ENCODE assay signal across 22 cellular contexts in genomic region chr3:149983628-149984027, GRCh38. TPM values are rescaled to one million over a fixed set of nuclear protein-coding genes. Genes with fewer than 3 reads are reported as not detected.
DNase-seq lines count a peak whose midpoint lies in the region; ATAC-seq, FAIRE-seq and TF ChIP-seq lines count a peak whose summit lies in the region.
"Had no signal": no experiment of that assay in that cellular context is flagged by ENCODE, and none has a peak within 500 bp of the region (broad histone marks: within the 10 kb centered on the region; RNA-seq: fewer than 3 reads in every experiment).

No MANE protein-coding gene starts in this region.

- no peak for DNase-seq in GM18507 (ENCODE audit: extremely low spot score, insufficient read length, low read depth)
- DNase-seq in endothelial cell of umbilical vein (ENCODE audit: low read depth, low spot score) = no peak
- DNase-seq in cerebellar nuclear complex (lab: John Stamatoyannopoulos, UW) = no peak
- DNase-seq in activated T-cell treated with anti-CD3 and anti-CD28 coated beads, Interleukin-2, amount 50 U/mL, for 1 hour = no peak
- DNase-seq: AML-193; Caco-2; Calu3; CD4-positive, alpha-beta T cell; CD8-positive, alpha-beta T cell; DMS79 treated with DMSO at 0.1 percent for 48 hours; GF-D8 had no signal

- H3K9ac ChIP-seq in OCI-LY3 (ENCODE audit: low read length) (no peak overlapping the region), endothelial cell of umbilical vein (replicated peaks; ENCODE audit: extremely low read depth, insufficient read depth, low read length) (no peak overlapping the region)
- H3K9ac ChIP-seq: BLaER1 treated with 17β-estradiol and CSF1 and Interleukin-3, amounts not matched to agents 10 nM and 100 nM had no signal

- TF ChIP-seq POLR2A in endothelial cell of umbilical vein (IDR thresholded peaks at IDR 0.05; ENCODE audit: low read depth, low read length) = no peak

- no TSS peak for BruUV-seq in endothelial cell of umbilical vein (replicated peaks; lab: Mats Ljungman, UMichigan)

- 0 out of 2 replicates have a peak overlapping the region, but pooled peaks have one; percentile 18 for H2AFZ ChIP-seq in OCI-LY3 (ENCODE audit: low read depth, low read length)
- H2AFZ ChIP-seq in endothelial cell of umbilical vein (ENCODE audit: low read depth, low read length) = no peak overlapping the region

- H3K4me2 ChIP-seq in OCI-LY3 (ENCODE audit: low read length) (no peak overlapping the region), endothelial cell of umbilical vein (ENCODE audit: insufficient read depth, low read length) (no peak overlapping the region)
- H3K4me2 ChIP-seq: A549; BLaER1 treated with 17β-estradiol and CSF1 and Interleukin-3, amounts not matched to agents 10 nM and 100 nM had no signal

- peak; percentile 52 for ATAC-seq in GM21786 (IDR thresholded peaks at IDR 0.05; ENCODE audit: unreplicated experiment)
- no peak for ATAC-seq in HG03196 (IDR thresholded peaks at IDR 0.05; ENCODE audit: unreplicated experiment)
- ATAC-seq: A549; CD8-positive, alpha-beta T cell had no signal

- no peaks in the 10 kb centered on the region for H3K9me3 ChIP-seq in OCI-LY3 (ENCODE audit: insufficient read depth, low read length)
- no peaks in the 10 kb centered on the region for H3K9me3 ChIP-seq in endothelial cell of umbilical vein (replicated peaks; ENCODE audit: control insufficient read depth, insufficient read depth, low read length)
- H3K9me3 ChIP-seq: A549, Caco-2 had no signal

- no peak for TF ChIP-seq CTCF in OCI-LY3 (IDR thresholded peaks at IDR 0.05; ENCODE audit: low read depth, low read length)
- no peak for TF ChIP-seq CTCF in endothelial cell of umbilical vein (IDR thresholded peaks at IDR 0.05; ENCODE audit: extremely low read depth in 1 of 2, insufficient read depth in 1 of 2, low read depth in 1 of 2, low read length in 2 of 2)

- H3K9me1 ChIP-seq in endothelial cell of umbilical vein (replicated peaks; ENCODE audit: control insufficient read depth, extremely low read depth, insufficient read depth, low read length) = no peaks in the 10 kb centered on the region

- peaks cover 5% of the 10 kb centered on the region; the same call in 1 of the 2 replicates for H3K4me1 ChIP-seq in OCI-LY3 (ENCODE audit: low read length)
- no peaks in the 10 kb centered on the region for H3K4me1 ChIP-seq in endothelial cell of umbilical vein (ENCODE audit: control insufficient read depth, extremely low read depth, insufficient read depth, low read length)
- H3K4me1 ChIP-seq: A549; BLaER1 treated with 17β-estradiol and CSF1 and Interleukin-3, amounts not matched to agents 10 nM and 100 nM; Caco-2 had no signal

- H3K27ac ChIP-seq in OCI-LY3 (ENCODE audit: low read length) (no peak overlapping the region), endothelial cell of umbilical vein (ENCODE audit: insufficient read depth, low read depth, low read length) (no peak overlapping the region)
- H3K27ac ChIP-seq: 22Rv1; A549; BLaER1 treated with 17β-estradiol and CSF1 and Interleukin-3, amounts not matched to agents 10 nM and 100 nM; C4-2B had no signal

- POLR2A ChIA-PET in endothelial cell of umbilical vein (lab: Charles Lee) = no interaction called here

- CTCF ChIA-PET in endothelial cell of umbilical vein (lab: Charles Lee) = interaction anchor here (1.1 to 1.7 kb wide), 4 partner anchors 12 to 201 kb away, joined by 3 to 7 read pairs (median 6); no protein-coding TSS in a partner anchor

- H4K20me1 ChIP-seq in OCI-LY3 (ENCODE audit: insufficient read depth, low read length) = no peaks in the 10 kb centered on the region
- no peaks in the 10 kb centered on the region for H4K20me1 ChIP-seq in endothelial cell of umbilical vein (replicated peaks; ENCODE audit: control insufficient read depth, extremely low read depth, insufficient read depth, low read length)
- H4K20me1 ChIP-seq: BLaER1 treated with 17β-estradiol and CSF1 and Interleukin-3, amounts not matched to agents 10 nM and 100 nM had no signal

- no peaks in the 10 kb centered on the region for H3K27me3 ChIP-seq in OCI-LY3 (ENCODE audit: low read depth, low read length)
- peaks cover 2 to 3% of the 10 kb centered on the region in 2 experiments for H3K27me3 ChIP-seq in endothelial cell of umbilical vein (ENCODE audit: control insufficient read depth in 2 of 2, insufficient read depth in 2 of 2, low read length in 2 of 2)
- H3K27me3 ChIP-seq: BLaER1 treated with 17β-estradiol and CSF1 and Interleukin-3, amounts not matched to agents 10 nM and 100 nM had no signal

- dilution Hi-C loops in endothelial cell of umbilical vein (cut with MboI; ENCODE audit: extremely low pct_ligation_motif_present, low sequenced_read_pairs) = no loop called here

- H3K36me3 ChIP-seq in OCI-LY3 (replicated peaks; ENCODE audit: low read depth, low read length) (no peaks in the 10 kb centered on the region), endothelial cell of umbilical vein (ENCODE audit: control insufficient read depth in 2 of 2, extremely low read depth in 1 of 2, insufficient read depth in 2 of 2, low read length in 2 of 2) (no peaks in the 10 kb centered on the region)
- H3K36me3 ChIP-seq: BLaER1 treated with 17β-estradiol and CSF1 and Interleukin-3, amounts not matched to agents 10 nM and 100 nM had no signal

- H3K79me2 ChIP-seq in OCI-LY3 (ENCODE audit: low read length) (no peaks in the 10 kb centered on the region), endothelial cell of umbilical vein (ENCODE audit: control insufficient read depth, insufficient read depth, low read length) (no peaks in the 10 kb centered on the region)

- H3K4me3 ChIP-seq in OCI-LY3 (ENCODE audit: low read length) (no peak overlapping the region), endothelial cell of umbilical vein (replicated peaks in 1 of 3; ENCODE audit: insufficient read depth in 1 of 3, low read depth in 1 of 3, low read length in 3 of 3) (no peak overlapping the region)
- H3K4me3 ChIP-seq: A549; BLaER1 treated with 17β-estradiol and CSF1 and Interleukin-3, amounts not matched to agents 10 nM and 100 nM had no signal

- intact Hi-C loops in endothelial cell of umbilical vein (cut with micrococcal nuclease) = no loop called here

- FAIRE-seq in GM18507 (lab: Jason Lieb, UNC) = peak; percentile 63
- peak; percentile 35 for FAIRE-seq in endothelial cell of umbilical vein (lab: Jason Lieb, UNC)
- FAIRE-seq: A549, D721Med, G401.6, GM12892, GM19239 had no signal

TF ChIP-seq in endothelial cell of umbilical vein, 7 proteins besides CTCF, POLR2A, EP300 and RAD21:
- TF ChIP-seq GATA2 (IDR thresholded peaks at IDR 0.05; ENCODE audit: insufficient read depth, insufficient read length, low read depth, low read length) (no peak), MAX (IDR thresholded peaks at IDR 0.05; ENCODE audit: insufficient read depth, insufficient read length) (no peak), POLR2AphosphoS5 (IDR thresholded peaks at IDR 0.05; ENCODE audit: insufficient read depth, low read depth, low read length) (no peak), JUN (IDR thresholded peaks at IDR 0.05; ENCODE audit: borderline replicate concordance, insufficient read depth, insufficient read length, low read depth) (no peak), FOS (IDR thresholded peaks at IDR 0.05; ENCODE audit: borderline replicate concordance, insufficient read depth, low read length) (no peak), EZH2 (IDR thresholded peaks at IDR 0.05; ENCODE audit: borderline replicate concordance, low read depth, low read length, severe bottlenecking) (no peak), MYC (IDR thresholded peaks at IDR 0.05; ENCODE audit: low read depth, low read length) (no peak)

RNA-seq across cellular contexts. Expression of gene PFN2, which starts 12.9 kb away (rescaled TPM):
- 97.1 and 124 TPM in 2 replicates for total RNA-seq in endothelial cell of umbilical vein
- 143 and 165 TPM in 2 replicates for polyA plus RNA-seq in endothelial cell of umbilical vein
- polyA plus RNA-seq in endothelial cell of umbilical vein (2011; cell fraction: cytosol; rRNA removed) = 166 and 169 TPM in 2 replicates
- 76.0 and 117 TPM in 2 replicates for polyA plus RNA-seq in endothelial cell of umbilical vein (2011; cell fraction: nucleus; rRNA removed)
- polyA plus RNA-seq in endothelial cell of umbilical vein (2012) = 99.1 and 150 TPM in 2 replicates
- polyA minus RNA-seq in endothelial cell of umbilical vein = 121 and 128 TPM in 2 replicates
- polyA minus RNA-seq in endothelial cell of umbilical vein (2011; cell fraction: cytosol; rRNA and poly(A)+ RNA removed) = 15.4 TPM
- 60.0 and 95.9 TPM in 2 replicates for polyA minus RNA-seq in endothelial cell of umbilical vein (2011; cell fraction: nucleus; rRNA and poly(A)+ RNA removed)
